7 cellular contexts compared by ENCODE assay signal in the genomic region with DNA sequence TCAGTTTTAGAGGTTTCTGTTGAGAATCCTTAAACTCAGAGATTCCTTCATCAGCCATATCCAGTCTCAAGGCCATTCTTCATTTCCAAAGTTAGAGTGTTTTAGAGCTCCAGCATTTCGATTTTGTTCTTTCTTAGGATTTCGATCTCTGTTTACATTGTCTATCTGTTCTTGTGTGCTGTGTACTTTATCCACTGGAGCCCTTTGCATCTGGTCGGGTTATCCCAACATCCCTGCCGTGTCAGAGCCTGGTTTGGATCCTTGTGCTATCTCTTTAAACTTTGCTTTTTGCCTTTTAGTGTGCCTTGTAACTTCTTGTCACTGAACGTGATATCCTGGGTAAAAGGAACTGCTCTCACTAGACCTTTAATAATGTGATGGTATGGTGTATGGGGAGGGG.
DNase-seq lines count a peak whose midpoint lies in the region; TF ChIP-seq lines count a peak whose summit lies in the region.
"Not testable (repeated sequence)": the region's sequence is repeated elsewhere in the genome, so short reads cannot be mapped to it uniquely, and the experiment has no call there.

No MANE protein-coding gene starts in this region.

- not testable (repeated sequence) for H3K9me3 ChIP-seq in DOHH2 (ENCODE audit: control insufficient read depth, insufficient read depth, low read length); mesodermal cell (ENCODE audit: control insufficient read depth, low read length); smooth muscle cell (replicated peaks; ENCODE audit: low read depth)

- peak overlapping the region; percentile 86 for H3K27ac Mint-ChIP-seq in activated T-helper 2 cell treated with anti-CD3 and anti-CD28 coated beads, Interferon-gamma antibody, Interleukin-2, Interleukin-4, amounts not matched to agents 10 μg/mL and 5 μg/mL and 100 μg/mL, durations not matched to agents 14 hours and 24 hours and 36 hours
- H3K27ac Mint-ChIP-seq in chondrocyte (ENCODE audit: unreplicated experiment), result peak overlapping the region; percentile 96

- H4K20me1 ChIP-seq in DOHH2 (ENCODE audit: control insufficient read depth, insufficient read depth, low read depth, low read length); smooth muscle cell (ENCODE audit: low read depth): not testable (repeated sequence)

- DNase-seq in NAMALWA (ENCODE audit: low spot score), result peak; percentile 30
- not testable (repeated sequence) for DNase-seq in activated T-helper 2 cell treated with anti-CD3 and anti-CD28 coated beads, Interferon-gamma antibody, Interleukin-2, Interleukin-4, amounts not matched to agents 10 μg/mL and 5 μg/mL and 100 μg/mL, durations not matched to agents 14 hours and 24 hours and 36 hours (ENCODE audit: low spot score); chondrocyte (ENCODE audit: low spot score); smooth muscle cell (lab: John Stamatoyannopoulos, UW; ENCODE audit: unreplicated experiment)

- H3K4me2 ChIP-seq in DOHH2 (ENCODE audit: low read length), result peak overlapping the region; percentile 70
- peak overlapping the region; percentile 65 for H3K4me2 ChIP-seq in smooth muscle cell

- WGBS in mesodermal cell (ENCODE audit: insufficient coverage in 2 of 2), 2 experiments, result 83% methylated on average over 1 of the region's 5 CpGs
- 18% methylated on average over 5 of the region's 5 CpGs for WGBS in smooth muscle cell (ENCODE audit: low lambda C conversion rate)

- not testable (repeated sequence) for H3K27me3 Mint-ChIP-seq in activated T-helper 2 cell treated with anti-CD3 and anti-CD28 coated beads, Interferon-gamma antibody, Interleukin-2, Interleukin-4, amounts not matched to agents 10 μg/mL and 5 μg/mL and 100 μg/mL, durations not matched to agents 14 hours and 24 hours and 36 hours (ENCODE audit: low read depth); chondrocyte (ENCODE audit: low read depth)

- H2AFZ ChIP-seq in smooth muscle cell (ENCODE audit: low read depth), result peak overlapping the region; percentile 57

- peaks cover 28% of the 10 kb centered on the region for H3K4me1 ChIP-seq in DOHH2 (ENCODE audit: control insufficient read depth, low read length)
- peaks cover 11% of the 10 kb centered on the region for H3K4me1 ChIP-seq in mesodermal cell (ENCODE audit: control insufficient read depth, insufficient read depth, low read length, poor library complexity, severe bottlenecking)
- not testable (repeated sequence) for H3K4me1 ChIP-seq in smooth muscle cell (ENCODE audit: low read depth)

- H3K4me1 Mint-ChIP-seq in activated T-helper 2 cell treated with anti-CD3 and anti-CD28 coated beads, Interferon-gamma antibody, Interleukin-2, Interleukin-4, amounts not matched to agents 10 μg/mL and 5 μg/mL and 100 μg/mL, durations not matched to agents 14 hours and 24 hours and 36 hours (ENCODE audit: low read depth), result peaks cover 21% of the 10 kb centered on the region
- H3K4me1 Mint-ChIP-seq in chondrocyte (ENCODE audit: low read depth), result peaks cover 49% of the 10 kb centered on the region

- intact Hi-C loops in activated T-helper 2 cell treated with anti-CD3 and anti-CD28 coated beads, Interferon-gamma antibody, Interleukin-2, Interleukin-4, amounts not matched to agents 10 μg/mL and 5 μg/mL and 100 μg/mL, durations not matched to agents 14 hours and 24 hours and 36 hours (cut with micrococcal nuclease), result not testable (repeated sequence)

- H3K36me3 ChIP-seq in DOHH2 (ENCODE audit: control insufficient read depth, low read length); mesodermal cell (ENCODE audit: control insufficient read depth, insufficient read depth, low read length); smooth muscle cell (ENCODE audit: low read depth): not testable (repeated sequence)

- H3K9me2 ChIP-seq in DOHH2 (replicated peaks; ENCODE audit: control insufficient read depth, low read length), result not testable (repeated sequence)

- not testable (repeated sequence) for H3K27ac ChIP-seq in DOHH2 (ENCODE audit: low read depth, low read length)
- H3K27ac ChIP-seq in VCaP (peak overlapping the region; percentile 55; the same call in 1 of the 2 replicates), mesodermal cell (ENCODE audit: low read depth, low read length, severe bottlenecking) (peak overlapping the region; percentile 87), smooth muscle cell (ENCODE audit: low read depth) (peak overlapping the region; percentile 93)

- not testable (repeated sequence) for H3K4me3 Mint-ChIP-seq in activated T-helper 2 cell treated with anti-CD3 and anti-CD28 coated beads, Interferon-gamma antibody, Interleukin-2, Interleukin-4, amounts not matched to agents 10 μg/mL and 5 μg/mL and 100 μg/mL, durations not matched to agents 14 hours and 24 hours and 36 hours (ENCODE audit: low read depth); chondrocyte (ENCODE audit: unreplicated experiment)

- peak overlapping the region; percentile 77 for H3K9ac ChIP-seq in smooth muscle cell (ENCODE audit: low read depth)

- not testable (repeated sequence) for H3K4me3 ChIP-seq in DOHH2 (ENCODE audit: low read length); mesodermal cell (ENCODE audit: extremely low read depth, insufficient read depth, low read length, poor library complexity, severe bottlenecking)
- H3K4me3 ChIP-seq in smooth muscle cell, result peak overlapping the region; percentile 23

- TF ChIP-seq CTCF in DOHH2 (IDR thresholded peaks at IDR 0.05; ENCODE audit: low read depth, low read length, poor library complexity, severe bottlenecking); VCaP (conservative IDR thresholded peaks at IDR 0.05); chondrocyte (IDR thresholded peaks at IDR 0.05); smooth muscle cell (IDR thresholded peaks at IDR 0.05; ENCODE audit: borderline replicate concordance, insufficient read depth, poor library complexity, severe bottlenecking): not testable (repeated sequence)

- not testable (repeated sequence) for H3K79me2 ChIP-seq in DOHH2 (ENCODE audit: control insufficient read depth, low read length); smooth muscle cell (ENCODE audit: low read depth)

- H3F3A ChIP-seq in DOHH2 (ENCODE audit: control insufficient read depth, insufficient read depth); smooth muscle cell (ENCODE audit: low read depth): not testable (repeated sequence)

- H3K9me3 Mint-ChIP-seq in activated T-helper 2 cell treated with anti-CD3 and anti-CD28 coated beads, Interferon-gamma antibody, Interleukin-2, Interleukin-4, amounts not matched to agents 10 μg/mL and 5 μg/mL and 100 μg/mL, durations not matched to agents 14 hours and 24 hours and 36 hours; chondrocyte (ENCODE audit: low read depth): not testable (repeated sequence)

- H3K27me3 ChIP-seq in DOHH2 (ENCODE audit: control insufficient read depth, low read length); smooth muscle cell (ENCODE audit: low read depth): not testable (repeated sequence)

- peaks cover 19% of the 10 kb centered on the region for H3K36me3 Mint-ChIP-seq in activated T-helper 2 cell treated with anti-CD3 and anti-CD28 coated beads, Interferon-gamma antibody, Interleukin-2, Interleukin-4, amounts not matched to agents 10 μg/mL and 5 μg/mL and 100 μg/mL, durations not matched to agents 14 hours and 24 hours and 36 hours (ENCODE audit: low read depth)
- H3K36me3 Mint-ChIP-seq in chondrocyte (ENCODE audit: low read depth), result not testable (repeated sequence)
